ENCODE assay signal across 10 cellular contexts in the genomic region with DNA sequence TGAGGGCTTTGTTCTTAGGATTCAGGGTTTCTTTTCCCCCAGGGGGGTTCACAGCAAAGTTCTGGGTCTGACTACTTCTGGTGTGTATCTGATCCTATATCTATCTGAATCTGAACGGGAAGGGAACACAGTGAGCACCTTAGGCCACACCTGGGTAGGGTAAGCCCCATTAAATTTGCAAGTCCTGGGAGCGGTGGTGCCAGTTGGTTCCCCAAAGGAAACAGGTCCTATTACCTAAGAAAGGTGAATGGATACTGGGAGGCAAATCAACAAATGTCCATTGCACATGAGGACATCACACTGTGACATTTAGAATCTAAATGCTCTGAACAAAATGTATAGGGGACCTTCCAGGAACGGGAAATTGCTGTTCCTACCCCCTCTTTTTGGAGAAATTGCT. TPM values are rescaled to one million over a fixed set of nuclear protein-coding genes. Genes with fewer than 3 reads are reported as not detected.
DNase-seq lines count a peak whose midpoint lies in the region; ATAC-seq and TF ChIP-seq lines count a peak whose summit lies in the region.
"Had no signal": no experiment of that assay in that cellular context is flagged by ENCODE, and none has a peak within 500 bp of the region (broad histone marks: within the 10 kb centered on the region; RNA-seq: fewer than 3 reads in every experiment).

No MANE protein-coding gene starts in this region.

- no CpG with 5 or more reads among the region's 3 CpGs for WGBS in IMR-90 (ENCODE audit: extremely low coverage in 2 of 2, insufficient read length in 1 of 2), 2 experiments
- 80% methylated on average over 3 of the region's 3 CpGs for WGBS in esophagus muscularis mucosa

- CTCF ChIA-PET in IMR-90 (lab: Yijun Ruan, JAX): interaction anchor here (0.7 kb wide), 1 partner anchor 61 kb away, joined by 4 read pairs; no protein-coding TSS in a partner anchor

- TF ChIP-seq EP300 in esophagus muscularis mucosa (IDR thresholded peaks at IDR 0.05): no peak

- peak overlapping the region; percentile 79 for H3K4ac ChIP-seq in IMR-90 (ENCODE audit: low read depth, low read length)

- no peak for TF ChIP-seq RAD21 in IMR-90 (IDR thresholded peaks at IDR 0.05; ENCODE audit: low read length)

- no peaks in the 10 kb centered on the region; the same call in 1 of the 2 replicates for H4K20me1 ChIP-seq in IMR-90 (ENCODE audit: insufficient read depth, low read length)

- peak overlapping the region; percentile 67 for H3K23ac ChIP-seq in IMR-90 (ENCODE audit: low read depth, low read length)

- no peak overlapping the region for H3K9ac ChIP-seq in IMR-90 (ENCODE audit: low read depth, low read length)
- no peak overlapping the region for H3K9ac ChIP-seq in skeletal muscle tissue (ENCODE audit: low read depth in 1 of 3, low read length in 3 of 3)
- H3K9ac ChIP-seq: KMS-11 had no signal

- intact Hi-C loops in IMR-90 (cut with micrococcal nuclease): loop anchor here (2.0 kb wide), 1 partner anchor 16 kb away; no protein-coding TSS in a partner anchor
- intact Hi-C loops in esophagus muscularis mucosa (cut with DNase I): loop anchor here (10.0 kb wide), 1 partner anchor 66 kb away; no protein-coding TSS in a partner anchor

- peak overlapping the region; percentile 67 for H2BK5ac ChIP-seq in IMR-90 (ENCODE audit: low read depth, low read length, poor library complexity, severe bottlenecking)

- H3K56ac ChIP-seq in IMR-90 (ENCODE audit: extremely low read depth, insufficient read depth, low read length): no peak overlapping the region; the same call in 1 of the 2 replicates

- dilution Hi-C loops in IMR-90 (cut with HindIII; ENCODE audit: low sequenced_read_pairs, unreplicated experiment): no loop called here

- ATAC-seq in IMR-90 (ENCODE audit: low read depth): no peak

- peak overlapping the region; percentile 53 for H4K5ac ChIP-seq in IMR-90 (ENCODE audit: low read depth, low read length)

- 0 out of 2 replicates have a peak overlapping the region, but pooled peaks have one; percentile 34 for H3K4me2 ChIP-seq in IMR-90 (ENCODE audit: low read depth, low read length)
- H3K4me2 ChIP-seq: KMS-11 had no signal

- no TSS peak for BruUV-seq in IMR-90 (replicated peaks; lab: Mats Ljungman, UMichigan)

- H3K18ac ChIP-seq in IMR-90 (ENCODE audit: low read depth, low read length): peak overlapping the region; percentile 43; the same call in 1 of the 2 replicates

- H3K27ac ChIP-seq in ACC112 (ENCODE audit: low read depth, low read length): peak overlapping the region; percentile 69
- peak overlapping the region; percentile 46; the same call in 1 of the 2 replicates for H3K27ac ChIP-seq in IMR-90 (ENCODE audit: insufficient read depth, low read length)
- peak overlapping the region; percentile 72 to 78 (median 76) for H3K27ac ChIP-seq in esophagus muscularis mucosa (replicated peaks in 1 of 4)
- peak overlapping the region; percentile 45 for H3K27ac ChIP-seq in skeletal muscle tissue (ENCODE audit: low read depth, low read length)
- H3K27ac ChIP-seq in SJCRH30: no peak overlapping the region
- H3K27ac ChIP-seq: KMS-11 had no signal

- peaks cover 38% of the 10 kb centered on the region for H3K9me1 ChIP-seq in IMR-90 (ENCODE audit: insufficient read depth, low read length)

- H3K36me3 ChIP-seq in ACC112 (ENCODE audit: insufficient read depth, low read length): no peaks in the 10 kb centered on the region
- H3K36me3 ChIP-seq in IMR-90 (ENCODE audit: control insufficient read depth, insufficient read depth, low read length): no peaks in the 10 kb centered on the region; the same call in 1 of the 2 replicates
- H3K36me3 ChIP-seq in esophagus muscularis mucosa: peaks cover 0 to 2% (median 0%) of the 10 kb centered on the region in 4 donors
- H3K36me3 ChIP-seq in skeletal muscle tissue (ENCODE audit: control insufficient read depth in 3 of 3, insufficient read depth in 3 of 3, low read length in 3 of 3): no peaks in the 10 kb centered on the region
- H3K36me3 ChIP-seq in SJCRH30: no peaks in the 10 kb centered on the region; the same call in 1 of the 2 replicates

- peak overlapping the region; percentile 72 for H4K91ac ChIP-seq in IMR-90 (ENCODE audit: insufficient read depth, low read depth, low read length)

- H3K4me1 ChIP-seq in ACC112 (ENCODE audit: control insufficient read depth, insufficient read depth, low read length, unreplicated experiment) (peaks cover 31% of the 10 kb centered on the region), IMR-90 (ENCODE audit: control insufficient read depth, insufficient read depth, low read length) (peaks cover 26% of the 10 kb centered on the region), esophagus muscularis mucosa (peaks cover 16 to 56% (median 44%) of the 10 kb centered on the region in 4 donors), skeletal muscle tissue (ENCODE audit: control insufficient read depth in 3 of 3, insufficient read depth in 3 of 3, low read length in 3 of 3) (peaks cover 12 to 22% (median 14%) of the 10 kb centered on the region in 3 donors), SJCRH30 (no peaks in the 10 kb centered on the region)
- H3K4me1 ChIP-seq: body of pancreas had no signal

- peak overlapping the region; percentile 87 for H2AK5ac ChIP-seq in IMR-90 (ENCODE audit: low read depth, low read length)

- H2BK120ac ChIP-seq in IMR-90 (ENCODE audit: low read depth, low read length): peak overlapping the region; percentile 89

- peak overlapping the region; percentile 93; the same call in 2 of the 3 replicates for H2BK15ac ChIP-seq in IMR-90 (ENCODE audit: low read depth, low read length)

- H3K79me1 ChIP-seq in IMR-90 (ENCODE audit: low read depth in 1 of 2, low read length in 2 of 2): peaks cover 37 to 69% of the 10 kb centered on the region in 2 experiments

- peak overlapping the region in 1 of 2 experiments; percentile 71; a peak in 1 of 4 replicates for H4K8ac ChIP-seq in IMR-90 (ENCODE audit: low read depth in 2 of 2, low read length in 2 of 2)

- in situ Hi-C loops in IMR-90 (cut with MboI; ENCODE audit: low sequenced_read_pairs): no loop called here

- H2BK20ac ChIP-seq in IMR-90 (ENCODE audit: low read depth, low read length): peak overlapping the region; percentile 91

- peak overlapping the region; percentile 33 for H2AK9ac ChIP-seq in IMR-90 (replicated peaks; ENCODE audit: low read depth, low read length, poor library complexity)

- DNase-seq in IMR-90: no peak
- DNase-seq in esophagus muscularis mucosa (ENCODE audit: extremely low spot score): no peak
- no peak for DNase-seq in SJCRH30
- no peak for DNase-seq in cerebellum (ENCODE audit: low spot score)
- DNase-seq in NCI-H226: no peak
- DNase-seq: NCI-H187 treated with DMSO at 0.1 percent for 48 hours had no signal

- no peak overlapping the region for H2AFZ ChIP-seq in ACC112 (ENCODE audit: low read length, unreplicated experiment)
- peak overlapping the region; percentile 47 for H2AFZ ChIP-seq in IMR-90 (replicated peaks; ENCODE audit: low read length, poor library complexity)

- peak overlapping the region; percentile 89 for H3K14ac ChIP-seq in IMR-90 (replicated peaks; ENCODE audit: low read depth, low read length)

- TF ChIP-seq POLR2A in IMR-90 (IDR thresholded peaks at IDR 0.05; ENCODE audit: low read depth, low read length) (no peak), esophagus muscularis mucosa (IDR thresholded peaks at IDR 0.05; ENCODE audit: low read depth) (no peak)

- POLR2A ChIA-PET in IMR-90 (lab: Charles Lee; ENCODE audit: unreplicated experiment): interaction anchor here (0.5 kb wide), 1 partner anchor 201 kb away, joined by 3 read pairs; no protein-coding TSS in a partner anchor

- H3K27me3 ChIP-seq in ACC112 (ENCODE audit: insufficient read depth, low read length): no peaks in the 10 kb centered on the region
- H3K27me3 ChIP-seq in IMR-90 (ENCODE audit: control insufficient read depth, insufficient read depth, low read length): no peaks in the 10 kb centered on the region
- no peaks in the 10 kb centered on the region for H3K27me3 ChIP-seq in esophagus muscularis mucosa
- no peaks in the 10 kb centered on the region for H3K27me3 ChIP-seq in skeletal muscle tissue (ENCODE audit: control insufficient read depth in 3 of 3, insufficient read depth in 3 of 3, low read length in 3 of 3)
- no peaks in the 10 kb centered on the region for H3K27me3 ChIP-seq in SJCRH30
- H3K27me3 ChIP-seq: body of pancreas had no signal

- H3K4me3 ChIP-seq in ACC112 (ENCODE audit: low read depth, low read length): peak overlapping the region; percentile 3; the same call in 1 of the 2 replicates
- no peak overlapping the region for H3K4me3 ChIP-seq in IMR-90 (ENCODE audit: insufficient read depth, low read depth, low read length)
- H3K4me3 ChIP-seq in esophagus muscularis mucosa: no peak overlapping the region
- no peak overlapping the region for H3K4me3 ChIP-seq in skeletal muscle tissue (ENCODE audit: low read length in 3 of 3)
- H3K4me3 ChIP-seq in SJCRH30: no peak overlapping the region
- H3K4me3 ChIP-seq: body of pancreas had no signal

- H3K9me3 ChIP-seq in IMR-90 (ENCODE audit: control insufficient read depth, insufficient read depth, low read length) (no peaks in the 10 kb centered on the region), esophagus muscularis mucosa (no peaks in the 10 kb centered on the region), skeletal muscle tissue (ENCODE audit: control insufficient read depth in 3 of 3, low read length in 3 of 3) (no peaks in the 10 kb centered on the region), SJCRH30 (replicated peaks) (0 out of 2 replicates have a peak, but pooled peaks cover under 1% of the 10 kb centered on the region)
- H3K9me3 ChIP-seq: body of pancreas had no signal

- TF ChIP-seq CTCF in IMR-90 (conservative IDR thresholded peaks at IDR 0.05; ENCODE audit: low read depth, low read length) (no peak), esophagus muscularis mucosa (IDR thresholded peaks at IDR 0.05) (no peak)

- H3K79me2 ChIP-seq in ACC112 (ENCODE audit: control insufficient read depth, insufficient read depth, low read length, unreplicated experiment): peaks cover 4% of the 10 kb centered on the region

TF ChIP-seq in IMR-90, 13 proteins besides CTCF, POLR2A, EP300 and RAD21 (continues in another document):
- no peak for TF ChIP-seq RCOR1 (IDR thresholded peaks at IDR 0.05; ENCODE audit: insufficient replicate concordance, low read length)
- TF ChIP-seq MXI1 (IDR thresholded peaks at IDR 0.05; ENCODE audit: borderline replicate concordance, low read depth, low read length): no peak
- TF ChIP-seq RFX5 (IDR thresholded peaks at IDR 0.05; ENCODE audit: low read depth, low read length): no peak

RNA-seq across cellular contexts. Expression of gene BMERB1, which starts 54.6 kb away (rescaled TPM):
- total RNA-seq in IMR-90 (2012; rRNA removed): 22.5 and 22.6 TPM in 2 replicates
- polyA plus RNA-seq in IMR-90 (2012; rRNA removed): 31.2 and 32.9 TPM in 2 replicates
- 21.4 and 35.3 TPM in 2 replicates for polyA plus RNA-seq in IMR-90 (2012; cell fraction: cytosol; rRNA removed)
- 27.4 and 30.5 TPM in 2 replicates for polyA plus RNA-seq in IMR-90 (2012; cell fraction: nucleus; rRNA removed; ENCODE audit: low replicate concordance)
- total RNA-seq in esophagus muscularis mucosa: 100 to 1,000 TPM in 2 of 4 donors, 10 to 100 TPM in 2; 75.6 to 103 (median 92.9) TPM
- total RNA-seq in skeletal muscle tissue: 7.8 TPM
- 64.2 and 66.0 TPM in 2 replicates for total RNA-seq in SJCRH30 (2014; rRNA removed; shearing (Covaris generic))
- total RNA-seq in cerebellum: 82.1 TPM
